ENCODE assay signal across 8 cellular contexts in the genomic region with DNA sequence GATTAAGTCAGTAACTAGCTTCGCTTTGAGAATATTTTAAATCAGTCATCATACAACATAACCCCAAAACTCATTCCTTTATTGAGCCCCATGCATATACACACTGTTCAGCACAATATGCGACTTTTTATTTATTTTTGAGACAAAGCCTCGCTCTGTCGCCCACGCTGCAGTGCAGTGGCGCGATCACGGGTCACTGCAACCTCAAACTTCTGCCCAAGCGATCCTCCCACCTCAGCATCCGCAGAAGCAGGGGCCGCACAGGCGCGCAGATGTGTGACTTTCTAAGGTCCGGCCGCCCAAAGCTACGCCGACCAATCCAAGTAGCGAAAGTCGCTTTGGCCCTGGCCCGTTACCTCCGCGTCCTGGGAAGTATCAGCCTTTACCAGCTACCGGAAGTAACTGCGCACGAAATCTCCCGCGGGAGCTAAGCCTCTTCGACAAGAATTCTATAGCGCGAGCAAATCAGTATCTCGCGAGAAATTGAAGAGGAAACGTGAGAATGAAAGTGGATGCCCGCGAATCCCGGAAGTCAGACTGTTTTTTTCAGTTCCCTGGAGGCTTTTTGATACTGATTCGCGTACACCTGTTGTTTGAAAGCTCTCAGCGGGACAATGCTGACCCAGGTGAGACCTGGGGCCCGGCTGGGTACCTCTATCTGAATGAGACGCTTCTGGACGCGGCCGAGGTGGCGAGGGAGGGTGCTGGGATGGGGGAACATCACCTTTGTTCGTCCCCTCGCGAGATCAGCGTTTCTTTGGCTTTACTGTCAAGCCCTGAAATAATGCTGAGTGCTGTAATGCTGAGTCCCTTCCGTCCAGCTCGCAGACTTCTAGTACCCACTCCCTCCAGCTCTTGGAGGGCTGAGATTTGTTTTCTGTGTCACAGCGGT. TPM values are rescaled to one million over a fixed set of nuclear protein-coding genes. Genes with fewer than 3 reads are reported as not detected.
DNase-seq lines count a peak whose midpoint lies in the region; ATAC-seq lines count a peak whose summit lies in the region.

A gene (minus strand): TSS at position 404 of the 892 bp plus-strand sequence. CDS start 1,405 bp downstream, outside the sequence.
A gene (plus strand): TSS at position 549 of the 892 bp plus-strand sequence. CDS start 66 bp downstream, at position 615.

- POLR2A ChIA-PET in activated CD4-positive, alpha-beta T cell treated with anti-CD3 and anti-CD28 coated beads, Interleukin-2, amount 10 ng/mL, durations not matched to agents 7 days and 5 days (lab: Charles Lee): interaction anchor here (1.0 kb wide), 1 partner anchor 83 kb away, joined by 3 read pairs; no protein-coding TSS in a partner anchor

- peaks cover 39% of the 10 kb centered on the region for H3K4me1 Mint-ChIP-seq in activated CD4-positive, alpha-beta T cell treated with anti-CD3 and anti-CD28 coated beads, Interleukin-2, amount 10 ng/mL, durations not matched to agents 7 days and 5 days

- H3K4me3 Mint-ChIP-seq in activated CD4-positive, alpha-beta T cell treated with anti-CD3 and anti-CD28 coated beads, Interleukin-2, amount 10 ng/mL, durations not matched to agents 7 days and 5 days: peak within 1 kb of the TSS; percentile 89

- ATAC-seq in GM19372 (IDR thresholded peaks at IDR 0.05; ENCODE audit: low read depth, unreplicated experiment): peak; percentile 87
- ATAC-seq in HG03521 (IDR thresholded peaks at IDR 0.05; ENCODE audit: unreplicated experiment): peak; percentile 87

- peak within 1 kb of the TSS; percentile 97 for H3K27ac Mint-ChIP-seq in activated CD4-positive, alpha-beta T cell treated with anti-CD3 and anti-CD28 coated beads, Interleukin-2, amount 10 ng/mL, durations not matched to agents 7 days and 5 days

- CTCF ChIA-PET in activated CD4-positive, alpha-beta T cell treated with anti-CD3 and anti-CD28 coated beads, Interleukin-2, amount 10 ng/mL, durations not matched to agents 7 days and 5 days (lab: Charles Lee): interaction anchor here (0.8 to 1.6 kb wide), 4 partner anchors 9 to 52 kb away, joined by 3 to 6 read pairs (median 4); no protein-coding TSS in a partner anchor

- H3K9me3 Mint-ChIP-seq in activated CD4-positive, alpha-beta T cell treated with anti-CD3 and anti-CD28 coated beads, Interleukin-2, amount 10 ng/mL, durations not matched to agents 7 days and 5 days: peaks cover 9% of the 10 kb centered on the region

- peak; percentile 33 to 92 (median 82) for DNase-seq in C1 segment of cervical spinal cord (lab: John Stamatoyannopoulos, UW)
- peak; percentile 96 for DNase-seq in NCI-H69 (lab: John Stamatoyannopoulos, UW)
- DNase-seq in activated CD4-positive, alpha-beta T cell treated with anti-CD3 and anti-CD28 coated beads, Interleukin-2, amount 10 ng/mL, durations not matched to agents 7 days and 5 days: peak; percentile 91
- peak; percentile 99 for DNase-seq in dedifferentiated amniotic fluid mesenchymal stem cell (ENCODE audit: extremely low spot score)
- peak; percentile 99 for DNase-seq in left kidney (ENCODE audit: low read depth, low spot score)
- DNase-seq in stimulated activated CD4-positive, alpha-beta T cell treated with anti-CD3 and anti-CD28 coated beads, Interleukin-1b, Interleukin-23, amount 100 ng/mL, for 48 hours: peak; percentile 84

- H3K27me3 Mint-ChIP-seq in activated CD4-positive, alpha-beta T cell treated with anti-CD3 and anti-CD28 coated beads, Interleukin-2, amount 10 ng/mL, durations not matched to agents 7 days and 5 days: no peaks in the 10 kb centered on the region

- peaks cover 50% of the 10 kb centered on the region for H3K36me3 Mint-ChIP-seq in activated CD4-positive, alpha-beta T cell treated with anti-CD3 and anti-CD28 coated beads, Interleukin-2, amount 10 ng/mL, durations not matched to agents 7 days and 5 days (ENCODE audit: low read depth)

RNA-seq across cellular contexts. Expression of the first gene that starts in this region (rescaled TPM):
- total RNA-seq in activated CD4-positive, alpha-beta T cell treated with anti-CD3 and anti-CD28 coated beads, Interleukin-2, amount 10 ng/mL, durations not matched to agents 7 days and 5 days: 1 to 10 TPM; 8.4 to 9.0 TPM

RNA-seq across cellular contexts. Expression of the second gene that starts in this region (rescaled TPM):
- total RNA-seq in activated CD4-positive, alpha-beta T cell treated with anti-CD3 and anti-CD28 coated beads, Interleukin-2, amount 10 ng/mL, durations not matched to agents 7 days and 5 days: 10 to 100 TPM; 14.0 to 16.6 TPM

Comparison
In these comparisons a context has a peak if more than half of its experiments do, and no peak if none do; other contexts are left out.
1. Peak in every context shown above with its lines: DNase-seq and ATAC-seq.